Comparison of ENCODE assay signal across 14 cellular contexts in genomic region chr2:20597868-20598183, GRCh38. TPM values are rescaled to one million over a fixed set of nuclear protein-coding genes. Genes with fewer than 3 reads are reported as not detected.
DNase-seq lines count a peak whose midpoint lies in the region; ATAC-seq and TF ChIP-seq lines count a peak whose summit lies in the region.
"Had no signal": no experiment of that assay in that cellular context is flagged by ENCODE, and none has a peak within 500 bp of the region (broad histone marks: within the 10 kb centered on the region; RNA-seq: fewer than 3 reads in every experiment).

No MANE protein-coding gene starts in this region.

- H3K4me3 ChIP-seq in IMR-90 (ENCODE audit: insufficient read depth, low read depth, low read length) (no peak overlapping the region), duodenal mucosa (ENCODE audit: low read depth in 1 of 2, low read length in 2 of 2) (no peak overlapping the region), right lobe of liver (peak overlapping the region in 1 of 3 donors; percentile 32), spleen (no peak overlapping the region)
- H3K4me3 ChIP-seq: cardiac muscle cell, SJCRH30 had no signal

- peak overlapping the region; percentile 44 for H2BK20ac ChIP-seq in IMR-90 (ENCODE audit: low read depth, low read length)

- H2AFZ ChIP-seq in IMR-90 (replicated peaks; ENCODE audit: low read length, poor library complexity), result peak overlapping the region; percentile 53

- H4K8ac ChIP-seq in IMR-90 (ENCODE audit: low read depth in 2 of 2, low read length in 2 of 2), result no peak overlapping the region

- peak overlapping the region; percentile 89 for H2AK5ac ChIP-seq in IMR-90 (ENCODE audit: low read depth, low read length)

- dilution Hi-C loops in IMR-90 (cut with HindIII; ENCODE audit: low sequenced_read_pairs, unreplicated experiment), result no loop called here

- H3K36me3 Mint-ChIP-seq in T-helper 17 cell (ENCODE audit: low read depth), result no peaks in the 10 kb centered on the region

- no peak overlapping the region for H2BK5ac ChIP-seq in IMR-90 (ENCODE audit: low read depth, low read length, poor library complexity, severe bottlenecking)

- H4K20me1 ChIP-seq in IMR-90 (ENCODE audit: insufficient read depth, low read length), result no peaks in the 10 kb centered on the region

- H3K27ac Mint-ChIP-seq in T-helper 17 cell, result no peak overlapping the region
- H3K27ac Mint-ChIP-seq: activated B cell treated with CpG ODN at 0.5 μM for 24 hours; activated T-cell treated with anti-CD3 and anti-CD28 coated beads, Interleukin-2, amount 50 U/mL, for 72 hours; B cell had no signal

- H3K9ac ChIP-seq in IMR-90 (ENCODE audit: low read depth, low read length), result no peak overlapping the region
- no peak overlapping the region for H3K9ac ChIP-seq in duodenal mucosa (ENCODE audit: low read depth in 1 of 2, low read length in 2 of 2)

- peak overlapping the region; percentile 26; the same call in 1 of the 2 replicates for H2BK120ac ChIP-seq in IMR-90 (ENCODE audit: low read depth, low read length)

- H3K9me3 ChIP-seq in IMR-90 (ENCODE audit: control insufficient read depth, insufficient read depth, low read length) (no peaks in the 10 kb centered on the region), duodenal mucosa (ENCODE audit: control insufficient read depth in 1 of 2, low read length in 2 of 2) (no peaks in the 10 kb centered on the region), right lobe of liver (no peaks in the 10 kb centered on the region), spleen (no peaks in the 10 kb centered on the region), T-helper 17 cell (ENCODE audit: control insufficient read depth, low read length, poor library complexity, severe bottlenecking) (no peaks in the 10 kb centered on the region)
- H3K9me3 ChIP-seq: SJCRH30 had no signal

- H3K14ac ChIP-seq in IMR-90 (replicated peaks; ENCODE audit: low read depth, low read length), result peak overlapping the region; percentile 42; the same call in 1 of the 2 replicates

- no CpG with 5 or more reads among the region's 6 CpGs for WGBS in IMR-90 (ENCODE audit: extremely low coverage in 2 of 2, insufficient read length in 1 of 2), 2 experiments
- WGBS in right lobe of liver (ENCODE audit: insufficient coverage, low coverage, low lambda C conversion rate, missing lambda C conversion rate), result 77% methylated on average over 6 of the region's 6 CpGs
- WGBS in spleen, 5 donors, result 83 to 92% (median 88%) methylated on average over 6 of the region's 6 CpGs

- H3K4me2 ChIP-seq in IMR-90 (ENCODE audit: low read depth, low read length), result no peak overlapping the region

- TF ChIP-seq CTCF in IMR-90 (conservative IDR thresholded peaks at IDR 0.05; ENCODE audit: low read depth, low read length) (no peak), right lobe of liver (IDR thresholded peaks at IDR 0.05) (no peak), spleen (IDR thresholded peaks at IDR 0.05 in 8 of 11, conservative IDR thresholded peaks at IDR 0.05 in 3 of 11) (no peak)

- peaks cover 0 to 5% of the 10 kb centered on the region in 2 experiments; a peak in 1 of 4 replicates for H3K79me1 ChIP-seq in IMR-90 (ENCODE audit: low read depth in 1 of 2, low read length in 2 of 2)

- in situ Hi-C loops in IMR-90 (cut with MboI; ENCODE audit: low sequenced_read_pairs), result no loop called here

- no peak overlapping the region; the same call in 1 of the 2 replicates for H4K5ac ChIP-seq in IMR-90 (ENCODE audit: low read depth, low read length)

- BruUV-seq in IMR-90 (replicated peaks; lab: Mats Ljungman, UMichigan), result no TSS peak

- no peak overlapping the region for H3K4me3 Mint-ChIP-seq in T-helper 17 cell
- H3K4me3 Mint-ChIP-seq: activated B cell treated with CpG ODN at 0.5 μM for 24 hours; activated T-cell treated with anti-CD3 and anti-CD28 coated beads, Interleukin-2, amount 50 U/mL, for 72 hours; B cell had no signal

- H3K9me1 ChIP-seq in IMR-90 (ENCODE audit: insufficient read depth, low read length), result peaks cover 31% of the 10 kb centered on the region

- ATAC-seq in IMR-90 (ENCODE audit: low read depth), result no peak
- ATAC-seq in right lobe of liver, result no peak
- ATAC-seq in T-helper 17 cell, result no peak
- ATAC-seq: activated T-cell treated with anti-CD3 and anti-CD28 coated beads, Interleukin-2, amount 50 U/mL, for 72 hours had no signal

- H3K23ac ChIP-seq in IMR-90 (ENCODE audit: low read depth, low read length), result no peak overlapping the region

- no peak for TF ChIP-seq POLR2A in IMR-90 (IDR thresholded peaks at IDR 0.05; ENCODE audit: low read depth, low read length)
- TF ChIP-seq POLR2A in right lobe of liver (IDR thresholded peaks at IDR 0.05), result no peak
- TF ChIP-seq POLR2A in spleen (IDR thresholded peaks at IDR 0.05), result no peak

- H3K36me3 ChIP-seq in IMR-90 (ENCODE audit: control insufficient read depth, insufficient read depth, low read length) (no peaks in the 10 kb centered on the region), duodenal mucosa (ENCODE audit: control insufficient read depth in 1 of 2, insufficient read depth in 2 of 2, low read length in 2 of 2) (no peaks in the 10 kb centered on the region), right lobe of liver (no peaks in the 10 kb centered on the region), spleen (no peaks in the 10 kb centered on the region)
- H3K36me3 ChIP-seq: cardiac muscle cell, SJCRH30 had no signal

- H2AK9ac ChIP-seq in IMR-90 (replicated peaks; ENCODE audit: low read depth, low read length, poor library complexity), result no peak overlapping the region

- CTCF ChIA-PET in IMR-90 (lab: Yijun Ruan, JAX), result interaction anchor here (1.5 kb wide), 1 partner anchor 20 kb away, joined by 3 read pairs; no protein-coding TSS in a partner anchor

- peak overlapping the region; percentile 50; the same call in 1 of the 3 replicates for H2BK15ac ChIP-seq in IMR-90 (ENCODE audit: low read depth, low read length)

- peak overlapping the region; percentile 29; the same call in 1 of the 2 replicates for H4K91ac ChIP-seq in IMR-90 (ENCODE audit: insufficient read depth, low read depth, low read length)

- H3K4me1 ChIP-seq in IMR-90 (ENCODE audit: control insufficient read depth, insufficient read depth, low read length) (peaks cover 30% of the 10 kb centered on the region), duodenal mucosa (ENCODE audit: control insufficient read depth in 1 of 2, insufficient read depth in 2 of 2, low read length in 2 of 2) (peaks cover 19 to 22% of the 10 kb centered on the region in 2 donors), right lobe of liver (peaks cover 7 to 81% (median 44%) of the 10 kb centered on the region in 4 donors), spleen (peaks cover 48 to 82% (median 70%) of the 10 kb centered on the region in 6 donors)

- DNase-seq in IMR-90 (no peak), right lobe of liver (peak; percentile 17 to 39 (median 32)), spleen (peak; percentile 47), MV-4-11 (lab: John Stamatoyannopoulos, UW) (no peak), T-helper 17 cell (no peak), inferior parietal cortex (ENCODE audit: extremely low spot score) (no peak)
- DNase-seq in stimulated activated CD4-positive, alpha-beta T cell treated with anti-CD3 and anti-CD28 coated beads, Interleukin-4, amount 100 ng/mL, for 24 hours, result no peak
- DNase-seq: activated B cell treated with CpG ODN at 0.5 μM for 24 hours; activated T-cell treated with anti-CD3 and anti-CD28 coated beads, Interleukin-2, amount 50 U/mL, for 72 hours; NCI-H774 had no signal

- intact Hi-C loops in IMR-90 (cut with micrococcal nuclease), result no loop called here
- intact Hi-C loops in right lobe of liver (cut with DNase I), result loop anchor here (10.0 kb wide), 1 partner anchor 153 kb away; the partner anchor contains the start of gene RHOB (in 2 of the 2)
- intact Hi-C loops in spleen (cut with DNase I; ENCODE audit: low total_unique reads), result no loop called here

- no peak for TF ChIP-seq RAD21 in IMR-90 (IDR thresholded peaks at IDR 0.05; ENCODE audit: low read length)

- peaks cover 17% of the 10 kb centered on the region for H3K4me1 Mint-ChIP-seq in T-helper 17 cell

- H3K4ac ChIP-seq in IMR-90 (ENCODE audit: low read depth, low read length), result 0 out of 2 replicates have a peak overlapping the region, but pooled peaks have one; percentile 5

- no peak overlapping the region for H3K56ac ChIP-seq in IMR-90 (ENCODE audit: extremely low read depth, insufficient read depth, low read length)

- POLR2A ChIA-PET in IMR-90 (lab: Charles Lee; ENCODE audit: unreplicated experiment), result no interaction called here

- H3K27me3 ChIP-seq in IMR-90 (ENCODE audit: control insufficient read depth, insufficient read depth, low read length), result no peaks in the 10 kb centered on the region
- no peaks in the 10 kb centered on the region for H3K27me3 ChIP-seq in duodenal mucosa (ENCODE audit: control insufficient read depth in 1 of 2, insufficient read depth in 2 of 2, low read length in 2 of 2)
- no peaks in the 10 kb centered on the region for H3K27me3 ChIP-seq in right lobe of liver
- no peaks in the 10 kb centered on the region for H3K27me3 ChIP-seq in spleen (replicated peaks in 1 of 7)
- H3K27me3 ChIP-seq: cardiac muscle cell, SJCRH30 had no signal

- H3K27me3 Mint-ChIP-seq in T-helper 17 cell, result no peaks in the 10 kb centered on the region

- H3K18ac ChIP-seq in IMR-90 (ENCODE audit: low read depth, low read length), result no peak overlapping the region

- H3K27ac ChIP-seq in IMR-90 (ENCODE audit: insufficient read depth, low read length) (no peak overlapping the region), duodenal mucosa (ENCODE audit: low read depth, low read length) (peak overlapping the region; percentile 76), right lobe of liver (peak overlapping the region; percentile 78 to 87 (median 78)), spleen (peak overlapping the region; percentile 73 to 91 (median 80))
- H3K27ac ChIP-seq: cardiac muscle cell, SJCRH30 had no signal

TF ChIP-seq in IMR-90, 13 proteins besides CTCF, POLR2A, EP300 and RAD21 (continues in another document):
- no peak for TF ChIP-seq MAFK (IDR thresholded peaks at IDR 0.05; ENCODE audit: low read depth, low read length)
- TF ChIP-seq RCOR1 (IDR thresholded peaks at IDR 0.05; ENCODE audit: insufficient replicate concordance, low read length), result no peak

RNA-seq across cellular contexts. Expression of gene HS1BP3, which starts 53.1 kb away (rescaled TPM):
- total RNA-seq in IMR-90 (2012; rRNA removed) (9.0 and 10.3 TPM in 2 replicates), right lobe of liver (10 to 100 TPM; 17.5 to 34.7 (median 20.2) TPM), spleen (10 to 100 TPM; 21.1 to 38.0 (median 31.3) TPM), T-helper 17 cell (10 to 100 TPM; 12.8 to 13.7 TPM)
- polyA plus RNA-seq in IMR-90 (2012; rRNA removed) (13.6 and 14.8 TPM in 2 replicates), spleen (10 to 100 TPM in 2 of 3 donors, 1 to 10 TPM in 1; 8.8 to 23.5 (median 13.8) TPM)
- polyA plus RNA-seq in IMR-90 (2012; cell fraction: cytosol; rRNA removed), result 12.6 and 13.7 TPM in 2 replicates
- polyA plus RNA-seq in IMR-90 (2012; cell fraction: nucleus; rRNA removed; ENCODE audit: low replicate concordance), result 34.4 and 38.9 TPM in 2 replicates

Comparison
In these comparisons a context has a peak if more than half of its experiments do, and no peak if none do; other contexts are left out.
1. DNase-seq: peak in right lobe of liver (3 of 3) and spleen (single experiment); none in IMR-90 (single experiment), MV-4-11 (single experiment), T-helper 17 cell (0 of 3), inferior parietal cortex (single experiment) and stimulated activated CD4-positive, alpha-beta T cell treated with anti-CD3 and anti-CD28 coated beads, Interleukin-4, amount 100 ng/mL, for 24 hours (single experiment).
2. intact Hi-C loops: an anchor here in right lobe of liver (10.0 kb wide); none called in IMR-90 and spleen.